10 cellular contexts compared by ENCODE assay signal in the genomic region with DNA sequence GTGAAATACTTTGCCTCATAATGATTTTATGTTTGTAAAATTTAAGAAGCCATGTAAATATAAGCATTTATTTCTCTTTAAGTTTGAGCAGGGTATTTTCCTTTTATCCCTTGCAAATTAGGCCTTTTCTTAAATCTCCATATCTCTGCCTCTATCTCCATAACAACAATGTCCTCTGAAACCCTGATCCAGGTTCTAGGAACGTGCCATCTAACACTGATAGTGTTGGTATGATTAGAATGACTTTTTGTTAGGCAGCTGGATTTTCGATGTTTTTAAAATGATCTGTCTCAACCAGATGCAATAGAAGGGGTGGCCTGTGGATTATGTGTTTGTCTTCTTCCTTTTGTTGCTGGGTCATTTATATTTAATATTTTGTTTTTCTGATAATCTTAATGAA.
"Had no signal": no experiment of that assay in that cellular context is flagged by ENCODE, and none has a peak within 500 bp of the region (broad histone marks: within the 10 kb centered on the region; RNA-seq: fewer than 3 reads in every experiment).

No MANE protein-coding gene starts in this region.

- H3K4me3 ChIP-seq: GM23248, HAP-1 had no signal

- FAIRE-seq: H1, H54 had no signal

- DNase-seq: GM23248, GOT3, H7, H9, HCEC 1CT, HFFc6 had no signal

- H2AFZ ChIP-seq: GM23248 had no signal

- H3K9me3 Mint-ChIP-seq: H9, HFFc6 had no signal

- H3K9me3 ChIP-seq: HAP-1 had no signal

- ATAC-seq: HCT116 had no signal

- H3K27ac ChIP-seq: GM23248 had no signal

- H3K36me3 ChIP-seq: HAP-1 had no signal

- H3K4me3 Mint-ChIP-seq: H9, HFFc6 had no signal

- H3K27ac Mint-ChIP-seq: HFFc6 had no signal

- H3K9ac ChIP-seq: GM23248 had no signal
